7 cellular contexts compared by ENCODE assay signal in genomic region chr7:76600650-76601049, GRCh38. TPM values are rescaled to one million over a fixed set of nuclear protein-coding genes. Genes with fewer than 3 reads are reported as not detected.
"Had no signal": no experiment of that assay in that cellular context is flagged by ENCODE, and none has a peak within 500 bp of the region (broad histone marks: within the 10 kb centered on the region; RNA-seq: fewer than 3 reads in every experiment).

No MANE protein-coding gene starts in this region.

RNA-seq across cellular contexts. Expression of gene SPDYE16, which starts 57.6 kb away (rescaled TPM):
- total RNA-seq: cardiac septum, glomerular endothelial cell, right atrium auricular region, SJSA1, skeletal muscle tissue, stomach had no signal
- polyA plus RNA-seq: mammary epithelial cell had no signal
